ENCODE assay signal across 19 cellular contexts in genomic region chr9:123370526-123371227, GRCh38. TPM values are rescaled to one million over a fixed set of nuclear protein-coding genes. Genes with fewer than 3 reads are reported as not detected.
"Had no signal": no experiment of that assay in that cellular context is flagged by ENCODE, and none has a peak within 500 bp of the region (broad histone marks: within the 10 kb centered on the region; RNA-seq: fewer than 3 reads in every experiment).

No MANE protein-coding gene starts in this region.

- DNase-seq: activated T-cell treated with anti-CD3 and anti-CD28 coated beads, Interleukin-2, amount 50 U/mL, for 24 hours; aorta; central memory CD4-positive, alpha-beta T cell; effector memory CD8-positive, alpha-beta T cell; foreskin melanocyte; naive thymus-derived CD4-positive, alpha-beta T cell; stimulated activated CD4-positive, alpha-beta T cell treated with anti-CD3 and anti-CD28 coated beads, Interleukin-1b, Interleukin-23, amount 100 ng/mL, for 48 hours; T-helper 9 cell had no signal

- H3K27ac ChIP-seq: left lung, prostate gland, tibial nerve had no signal

- FAIRE-seq: colon, endothelial cell of umbilical vein had no signal

- H3K9me3 ChIP-seq: left lung, prostate gland, tibial nerve had no signal

- ATAC-seq: activated naive CD4-positive, alpha-beta T cell treated with anti-CD3 and anti-CD28 coated beads, Interleukin-2, amount 50 U/mL, for 72 hours; activated T-helper 17 cell treated with anti-CD3 and anti-CD28 coated beads, Interleukin-2, amount 50 U/mL, for 72 hours; effector memory CD8-positive, alpha-beta T cell; esophagus mucosa; left lung; naive thymus-derived CD4-positive, alpha-beta T cell; WTC11 had no signal

- H3K4me3 ChIP-seq: left lung, lung, prostate gland, tibial nerve had no signal

- H3K4me1 ChIP-seq: prostate gland had no signal

- H3K36me3 ChIP-seq: left lung, prostate gland, tibial nerve had no signal

RNA-seq across cellular contexts. Expression of gene CRB2, which starts 14.7 kb away (rescaled TPM):
- total RNA-seq: dermis microvascular lymphatic vessel endothelial cell; endothelial cell of umbilical vein; esophagus mucosa; naive thymus-derived CD4-positive, alpha-beta T cell had no signal
- polyA plus RNA-seq: endothelial cell of umbilical vein; naive thymus-derived CD4-positive, alpha-beta T cell had no signal
